In the genomic region with DNA sequence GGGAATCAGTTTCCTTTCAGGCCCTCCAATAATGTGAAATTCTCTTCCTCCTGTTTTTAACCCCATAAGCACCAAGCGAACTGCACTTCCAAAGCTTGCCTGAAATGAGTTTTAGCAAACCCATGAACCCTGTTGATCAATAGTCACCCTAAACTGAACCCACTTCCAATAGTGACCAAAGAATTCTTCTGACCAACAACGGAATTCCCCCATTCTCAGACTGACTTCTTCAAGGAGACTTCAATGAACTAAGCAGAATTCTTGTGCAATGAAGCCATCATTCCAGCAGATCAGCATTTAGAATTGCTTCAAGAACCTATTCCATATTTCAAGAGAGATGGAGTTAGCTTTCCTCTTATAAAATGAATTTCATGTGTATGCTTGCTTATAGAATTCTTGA, we compare ENCODE assay signal across 18 cellular contexts.
A peak's percentile ranks its signal among the peaks of the same experiment; 100 is the strongest.
DNase-seq lines count a peak whose midpoint lies in the region; ATAC-seq, FAIRE-seq and TF ChIP-seq lines count a peak whose summit lies in the region.
"Had no signal": no experiment of that assay in that cellular context is flagged by ENCODE, and none has a peak within 500 bp of the region (broad histone marks: within the 10 kb centered on the region; RNA-seq: fewer than 3 reads in every experiment).

No MANE protein-coding gene starts in this region.

- no peak for TF ChIP-seq CTCF in astrocyte (IDR thresholded peaks at IDR 0.05; ENCODE audit: insufficient read depth, low read depth, low read length)
- TF ChIP-seq CTCF in foreskin fibroblast (IDR thresholded peaks at IDR 0.05; ENCODE audit: low read depth, low read length), result no peak
- TF ChIP-seq CTCF in RWPE1 (conservative IDR thresholded peaks at IDR 0.05; ENCODE audit: low read depth), result no peak

- FAIRE-seq in astrocyte (lab: Jason Lieb, UNC), result no peak
- FAIRE-seq: HTR-8/SVneo, urothelium cell line had no signal

- peak; percentile 45 for ATAC-seq in GM19025 (IDR thresholded peaks at IDR 0.05; ENCODE audit: low read depth, unreplicated experiment)

- peak; percentile 44 for DNase-seq in ACHN
- DNase-seq in astrocyte (ENCODE audit: low read depth), result peak; percentile 87
- peak; percentile 45 to 65 for DNase-seq in foreskin fibroblast
- DNase-seq in activated CD8-positive, alpha-beta memory T cell treated with anti-CD3 and anti-CD28 coated beads, Interleukin-2, amount 50 U/mL, for 48 hours, result no peak
- DNase-seq in KBM-7, result no peak
- no peak for DNase-seq in Karpas-422
- no peak for DNase-seq in RWPE1 (ENCODE audit: low spot score)
- DNase-seq: activated CD4-positive, alpha-beta T cell treated with anti-CD3 and anti-CD28 coated beads, Interleukin-2, amount 10 ng/mL, durations not matched to agents 7 days and 5 days; activated naive CD8-positive, alpha-beta T cell treated with anti-CD3 and anti-CD28 coated beads for 36 hours; activated T-cell treated with anti-CD3 and anti-CD28 coated beads, Interleukin-2, amount 50 U/mL, for 1 hour; MG63; NCI-H187 treated with DMSO at 0.1 percent for 48 hours; posterior cingulate gyrus; stimulated activated CD4-positive, alpha-beta T cell treated with anti-CD3 and anti-CD28 coated beads, Interleukin-12 subunit alpha, Interleukin-12 subunit beta, amount 100 ng/mL, for 4 hours had no signal

- in situ Hi-C loops in ACHN (cut with HindIII; ENCODE audit: low pct_ligation_motif_present, low pct_unique_long_range_greater_than_20kb, low sequenced_read_pairs) (no loop called here), KBM-7 (cut with MboI; ENCODE audit: low pct_unique_long_range_greater_than_20kb, low sequenced_read_pairs) (no loop called here)

- H3K36me3 Mint-ChIP-seq in astrocyte (ENCODE audit: low read depth, unreplicated experiment), result peaks cover 1% of the 10 kb centered on the region
- H3K36me3 Mint-ChIP-seq: activated naive CD8-positive, alpha-beta T cell treated with anti-CD3 and anti-CD28 coated beads for 36 hours had no signal

- H3K4me3 Mint-ChIP-seq in astrocyte (ENCODE audit: unreplicated experiment), result no peak overlapping the region
- H3K4me3 Mint-ChIP-seq: activated CD4-positive, alpha-beta T cell treated with anti-CD3 and anti-CD28 coated beads, Interleukin-2, amount 10 ng/mL, durations not matched to agents 7 days and 5 days; activated naive CD8-positive, alpha-beta T cell treated with anti-CD3 and anti-CD28 coated beads for 36 hours; stimulated activated naive CD8-positive, alpha-beta T cell treated with anti-CD3 and anti-CD28 coated beads, Interleukin-15, Interleukin-2, amounts not matched to agents 100 ng/mL and 50 ng/mL, for 24 hours had no signal

- CTCF ChIA-PET in RWPE1 (lab: Yijun Ruan, JAX), result interaction anchor here (0.7 to 1.7 kb wide), 2 partner anchors 216 to 246 kb away, joined by 3 to 4 read pairs; no protein-coding TSS in a partner anchor

- no peaks in the 10 kb centered on the region for H3K9me2 ChIP-seq in Karpas-422 (replicated peaks; ENCODE audit: insufficient read depth, low read length)

- peaks cover 52% of the 10 kb centered on the region for H3K4me1 Mint-ChIP-seq in astrocyte (ENCODE audit: low read depth, unreplicated experiment)
- H3K4me1 Mint-ChIP-seq: activated CD4-positive, alpha-beta T cell treated with anti-CD3 and anti-CD28 coated beads, Interleukin-2, amount 10 ng/mL, durations not matched to agents 7 days and 5 days; activated naive CD8-positive, alpha-beta T cell treated with anti-CD3 and anti-CD28 coated beads for 36 hours had no signal

- no peaks in the 10 kb centered on the region for H4K20me1 ChIP-seq in astrocyte (ENCODE audit: insufficient read depth, low read length)
- no peaks in the 10 kb centered on the region for H4K20me1 ChIP-seq in Karpas-422 (ENCODE audit: insufficient read depth, low read depth, low read length)

- H3K9ac ChIP-seq in astrocyte (ENCODE audit: low read length) (no peak overlapping the region), Karpas-422 (ENCODE audit: low read length) (no peak overlapping the region)

- no peaks in the 10 kb centered on the region for H3K27me3 ChIP-seq in astrocyte (ENCODE audit: insufficient read depth, low read length)
- no peaks in the 10 kb centered on the region for H3K27me3 ChIP-seq in Karpas-422 (ENCODE audit: low read length)
- H3K27me3 ChIP-seq: MG63 had no signal

- H2AFZ ChIP-seq in astrocyte (ENCODE audit: low read depth, low read length) (no peak overlapping the region), Karpas-422 (ENCODE audit: low read length) (no peak overlapping the region)

- H3K27ac ChIP-seq in astrocyte (ENCODE audit: low read depth, low read length) (peak overlapping the region; percentile 23), Karpas-422 (ENCODE audit: low read length) (no peak overlapping the region), RWPE1 (no peak overlapping the region)

- H3K9me3 ChIP-seq in astrocyte (ENCODE audit: insufficient read depth, low read depth, low read length) (no peaks in the 10 kb centered on the region), Karpas-422 (ENCODE audit: low read length) (no peaks in the 10 kb centered on the region)
- H3K9me3 ChIP-seq: MG63 had no signal

- POLR2A ChIA-PET in RWPE1 (lab: Yijun Ruan, JAX; ENCODE audit: low non-redundant PET), result no interaction called here

- H3K27ac Mint-ChIP-seq in astrocyte (ENCODE audit: unreplicated experiment), result peak overlapping the region; percentile 84
- H3K27ac Mint-ChIP-seq: activated CD4-positive, alpha-beta T cell treated with anti-CD3 and anti-CD28 coated beads, Interleukin-2, amount 10 ng/mL, durations not matched to agents 7 days and 5 days; activated naive CD8-positive, alpha-beta T cell treated with anti-CD3 and anti-CD28 coated beads for 36 hours; stimulated activated naive CD8-positive, alpha-beta T cell treated with anti-CD3 and anti-CD28 coated beads, Interleukin-15, Interleukin-2, amounts not matched to agents 100 ng/mL and 50 ng/mL, for 24 hours had no signal

- H3K4me2 ChIP-seq in astrocyte (ENCODE audit: low read length) (no peak overlapping the region), Karpas-422 (ENCODE audit: low read depth, low read length, poor library complexity, severe bottlenecking) (no peak overlapping the region)

- H3K4me1 ChIP-seq in astrocyte (ENCODE audit: insufficient read depth, low read length), result peaks cover 15% of the 10 kb centered on the region
- peaks cover 7% of the 10 kb centered on the region for H3K4me1 ChIP-seq in Karpas-422 (ENCODE audit: low read length)

- H3K36me3 ChIP-seq in astrocyte (ENCODE audit: insufficient read depth, low read length) (no peaks in the 10 kb centered on the region), Karpas-422 (ENCODE audit: insufficient read depth, low read length) (no peaks in the 10 kb centered on the region)
- H3K36me3 ChIP-seq: MG63 had no signal

- H3K79me2 ChIP-seq in astrocyte (ENCODE audit: insufficient read depth, low read length) (no peaks in the 10 kb centered on the region), Karpas-422 (ENCODE audit: low read length) (no peaks in the 10 kb centered on the region)

- H3K27me3 Mint-ChIP-seq in astrocyte (ENCODE audit: low read depth, unreplicated experiment), result no peaks in the 10 kb centered on the region
- H3K27me3 Mint-ChIP-seq: activated CD4-positive, alpha-beta T cell treated with anti-CD3 and anti-CD28 coated beads, Interleukin-2, amount 10 ng/mL, durations not matched to agents 7 days and 5 days; activated naive CD8-positive, alpha-beta T cell treated with anti-CD3 and anti-CD28 coated beads for 36 hours had no signal

- peaks cover 5% of the 10 kb centered on the region for H3K9me3 Mint-ChIP-seq in astrocyte (ENCODE audit: unreplicated experiment)
- H3K9me3 Mint-ChIP-seq: activated CD4-positive, alpha-beta T cell treated with anti-CD3 and anti-CD28 coated beads, Interleukin-2, amount 10 ng/mL, durations not matched to agents 7 days and 5 days had no signal

- no peak overlapping the region for H3K4me3 ChIP-seq in astrocyte (ENCODE audit: insufficient read depth, low read depth, low read length)
- no peak overlapping the region for H3K4me3 ChIP-seq in foreskin fibroblast (ENCODE audit: low read depth in 1 of 2, low read length in 2 of 2)
- H3K4me3 ChIP-seq in Karpas-422 (ENCODE audit: low read length), result no peak overlapping the region
- H3K4me3 ChIP-seq: MG63 had no signal

Comparison
In these comparisons a context has a peak if more than half of its experiments do, and no peak if none do; other contexts are left out.
1. DNase-seq: peak in ACHN (single experiment), astrocyte (single experiment) and foreskin fibroblast (2 of 2); none in activated CD8-positive, alpha-beta memory T cell treated with anti-CD3 and anti-CD28 coated beads, Interleukin-2, amount 50 U/mL, for 48 hours (single experiment), KBM-7 (single experiment), Karpas-422 (single experiment) and RWPE1 (single experiment).